In the genomic region with DNA sequence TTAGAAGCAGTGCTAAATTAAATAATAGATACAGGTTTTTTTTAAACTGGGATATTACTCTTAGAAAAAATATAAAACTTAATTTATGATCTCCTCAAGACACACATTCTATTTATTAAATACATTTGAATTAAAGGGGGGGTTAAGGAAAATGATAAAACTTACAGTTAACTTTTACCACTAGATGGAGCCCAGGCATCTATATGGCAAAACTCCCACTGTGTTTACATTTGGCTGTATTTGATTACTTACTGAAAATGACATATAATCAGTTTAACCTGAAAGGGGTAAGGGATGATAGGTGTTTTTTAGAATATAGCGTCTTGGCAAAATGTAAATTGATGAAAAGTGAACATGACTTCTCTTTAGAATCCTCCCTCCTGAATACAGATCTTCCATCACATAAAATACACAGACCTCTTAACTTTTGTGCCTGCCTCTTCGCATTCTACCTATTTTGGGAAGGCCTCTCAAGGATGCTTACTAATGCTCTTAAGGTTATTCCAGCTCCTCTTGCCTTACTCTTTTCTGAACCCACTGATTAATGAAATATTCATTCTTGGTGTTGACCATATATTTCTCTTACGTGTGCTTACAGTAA, we compare ENCODE assay signal across 8 cellular contexts.
DNase-seq lines count a peak whose midpoint lies in the region; ATAC-seq and TF ChIP-seq lines count a peak whose summit lies in the region.

No MANE protein-coding gene starts in this region.

- in situ Hi-C loops in ACHN (cut with HindIII; ENCODE audit: low pct_ligation_motif_present, low pct_unique_long_range_greater_than_20kb, low sequenced_read_pairs) (loop anchor here (25.0 kb wide), 1 partner anchor 736 kb away; no protein-coding TSS in a partner anchor), transverse colon (cut with MboI; ENCODE audit: low pct_ligation_motif_present in 1 of 4, low pct_unique_long_range_greater_than_20kb in 1 of 4, low sequenced_read_pairs in 3 of 4) (loop anchor here in 1 of 4 donors (10.0 kb wide), 1 partner anchor 399 kb away; no protein-coding TSS in a partner anchor)

- intact Hi-C loops in transverse colon (cut with DNase I; ENCODE audit: low total_unique reads), result no loop called here
- intact Hi-C loops in activated T-helper 1 cell treated with anti-CD3 and anti-CD28 coated beads, Interleukin-12 subunit alpha, Interleukin-12 subunit beta, Interleukin-2, Interleukin-4 antibody, amounts not matched to agents 30 ng/mL and 10 ng/mL and 1 ng/mL, durations not matched to agents 14 hours and 24 hours and 36 hours (cut with micrococcal nuclease), result loop anchor here (5.0 kb wide), 1 partner anchor 746 kb away; no protein-coding TSS in a partner anchor

- H3K9me3 Mint-ChIP-seq in activated T-helper 1 cell treated with anti-CD3 and anti-CD28 coated beads, Interleukin-12 subunit alpha, Interleukin-12 subunit beta, Interleukin-2, Interleukin-4 antibody, amounts not matched to agents 30 ng/mL and 10 ng/mL and 1 ng/mL, durations not matched to agents 14 hours and 24 hours and 36 hours, result no peaks in the 10 kb centered on the region

- H3K27me3 Mint-ChIP-seq in activated T-helper 1 cell treated with anti-CD3 and anti-CD28 coated beads, Interleukin-12 subunit alpha, Interleukin-12 subunit beta, Interleukin-2, Interleukin-4 antibody, amounts not matched to agents 30 ng/mL and 10 ng/mL and 1 ng/mL, durations not matched to agents 14 hours and 24 hours and 36 hours (ENCODE audit: insufficient read depth), result no peaks in the 10 kb centered on the region

- DNase-seq in ACHN (peak; percentile 47), GM20000 (ENCODE audit: low spot score) (peak; percentile 3), fibroblast of peridontal ligament (ENCODE audit: extremely low read depth) (peak; percentile 59), transverse colon (no peak)
- DNase-seq in activated T-helper 1 cell treated with anti-CD3 and anti-CD28 coated beads, Interleukin-12 subunit alpha, Interleukin-12 subunit beta, Interleukin-2, Interleukin-4 antibody, amounts not matched to agents 30 ng/mL and 10 ng/mL and 1 ng/mL, durations not matched to agents 14 hours and 24 hours and 36 hours (ENCODE audit: low spot score), result no peak

- no peaks in the 10 kb centered on the region for H3F3A ChIP-seq in OCI-LY1 (ENCODE audit: insufficient read depth, low read length)

- H3K27me3 ChIP-seq in OCI-LY1 (ENCODE audit: insufficient read depth, low read length) (no peaks in the 10 kb centered on the region), transverse colon (no peaks in the 10 kb centered on the region)

- H3K79me2 ChIP-seq in OCI-LY1 (ENCODE audit: insufficient read depth, low read length), result no peaks in the 10 kb centered on the region

- H3K4me1 Mint-ChIP-seq in activated T-helper 1 cell treated with anti-CD3 and anti-CD28 coated beads, Interleukin-12 subunit alpha, Interleukin-12 subunit beta, Interleukin-2, Interleukin-4 antibody, amounts not matched to agents 30 ng/mL and 10 ng/mL and 1 ng/mL, durations not matched to agents 14 hours and 24 hours and 36 hours (ENCODE audit: low read depth), result no peaks in the 10 kb centered on the region

- H3K4me2 ChIP-seq in OCI-LY1 (ENCODE audit: low read length), result no peak overlapping the region

- no peak overlapping the region for H2AFZ ChIP-seq in OCI-LY1 (ENCODE audit: low read length)

- no peaks in the 10 kb centered on the region for H3K36me3 Mint-ChIP-seq in activated T-helper 1 cell treated with anti-CD3 and anti-CD28 coated beads, Interleukin-12 subunit alpha, Interleukin-12 subunit beta, Interleukin-2, Interleukin-4 antibody, amounts not matched to agents 30 ng/mL and 10 ng/mL and 1 ng/mL, durations not matched to agents 14 hours and 24 hours and 36 hours (ENCODE audit: low read depth)

- no peak for ATAC-seq in HG02798 (IDR thresholded peaks at IDR 0.05; ENCODE audit: poor library complexity, unreplicated experiment)
- ATAC-seq in HG03196 (IDR thresholded peaks at IDR 0.05; ENCODE audit: unreplicated experiment), result no peak

- TF ChIP-seq EP300 in transverse colon (IDR thresholded peaks at IDR 0.05; ENCODE audit: low read depth), result no peak

- H4K20me1 ChIP-seq in OCI-LY1 (ENCODE audit: insufficient read depth, low read length), result no peaks in the 10 kb centered on the region

- H3K27ac ChIP-seq in OCI-LY1 (ENCODE audit: low read depth, low read length, poor library complexity, severe bottlenecking), result no peak overlapping the region
- H3K27ac ChIP-seq in transverse colon, result no peak overlapping the region

- TF ChIP-seq CTCF in GM20000 (IDR thresholded peaks at IDR 0.05; ENCODE audit: extremely low read depth, missing control alignments) (no peak), OCI-LY1 (IDR thresholded peaks at IDR 0.05; ENCODE audit: low read length) (peak; percentile 73), transverse colon (IDR thresholded peaks at IDR 0.05) (peak; percentile 34 to 52 (median 44))

- H3K4me1 ChIP-seq in OCI-LY1 (ENCODE audit: insufficient read depth, low read length, severe bottlenecking) (no peaks in the 10 kb centered on the region), transverse colon (no peaks in the 10 kb centered on the region)

- H3K4me3 Mint-ChIP-seq in activated T-helper 1 cell treated with anti-CD3 and anti-CD28 coated beads, Interleukin-12 subunit alpha, Interleukin-12 subunit beta, Interleukin-2, Interleukin-4 antibody, amounts not matched to agents 30 ng/mL and 10 ng/mL and 1 ng/mL, durations not matched to agents 14 hours and 24 hours and 36 hours, result no peak overlapping the region

- no peaks in the 10 kb centered on the region for H3K36me3 ChIP-seq in OCI-LY1 (ENCODE audit: insufficient read depth, low read length)
- no peaks in the 10 kb centered on the region for H3K36me3 ChIP-seq in transverse colon

- H3K27ac Mint-ChIP-seq in activated T-helper 1 cell treated with anti-CD3 and anti-CD28 coated beads, Interleukin-12 subunit alpha, Interleukin-12 subunit beta, Interleukin-2, Interleukin-4 antibody, amounts not matched to agents 30 ng/mL and 10 ng/mL and 1 ng/mL, durations not matched to agents 14 hours and 24 hours and 36 hours, result no peak overlapping the region

- no peak overlapping the region for H3K9ac ChIP-seq in OCI-LY1 (ENCODE audit: low read length)

- 60 to 69% methylated on average over 3 of the region's 3 CpGs for WGBS in transverse colon (ENCODE audit: low coverage in 1 of 2), 2 donors

- H3K9me2 ChIP-seq in OCI-LY1 (ENCODE audit: low read depth, low read length), result no peaks in the 10 kb centered on the region

- TF ChIP-seq POLR2A in transverse colon (IDR thresholded peaks at IDR 0.05), result no peak

- H3K9me3 ChIP-seq in OCI-LY1 (ENCODE audit: low read length) (no peaks in the 10 kb centered on the region), transverse colon (no peaks in the 10 kb centered on the region)

- H3K4me3 ChIP-seq in OCI-LY1 (ENCODE audit: low read depth, low read length, poor library complexity, severe bottlenecking) (no peak overlapping the region), transverse colon (no peak overlapping the region)

Comparison
In these comparisons a context has a peak if more than half of its experiments do, and no peak if none do; other contexts are left out.
1. DNase-seq: peak in ACHN (single experiment), GM20000 (single experiment) and fibroblast of peridontal ligament (single experiment); none in transverse colon (single experiment) and activated T-helper 1 cell treated with anti-CD3 and anti-CD28 coated beads, Interleukin-12 subunit alpha, Interleukin-12 subunit beta, Interleukin-2, Interleukin-4 antibody, amounts not matched to agents 30 ng/mL and 10 ng/mL and 1 ng/mL, durations not matched to agents 14 hours and 24 hours and 36 hours (single experiment).